Comparison of ENCODE assay signal across 1 cellular context in the genomic region with DNA sequence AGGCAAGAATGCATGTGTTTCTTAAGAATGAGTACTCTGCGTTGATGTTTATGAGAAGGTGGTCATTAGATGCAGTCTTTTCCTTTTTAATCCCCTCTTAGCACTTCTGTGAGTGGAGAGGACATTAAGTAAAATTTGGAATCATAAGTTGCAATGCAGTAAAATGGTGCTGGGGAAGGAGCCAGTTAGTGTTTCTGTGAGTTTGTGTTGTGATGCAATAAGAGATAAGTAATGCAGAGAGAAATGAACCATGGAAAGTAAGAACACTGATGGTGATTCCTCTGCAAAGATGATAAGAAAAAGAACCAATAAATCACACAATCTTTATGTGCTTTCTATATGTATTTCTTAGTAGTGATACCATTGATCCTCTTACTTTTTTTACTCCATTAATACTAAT.
TF ChIP-seq lines count a peak whose summit lies in the region.

No MANE protein-coding gene starts in this region.

TF ChIP-seq in HepG2, 621 proteins besides CTCF, POLR2A, EP300 and RAD21:
- TF ChIP-seq MXI1 (IDR thresholded peaks at IDR 0.05; ENCODE audit: borderline replicate concordance, low read depth, low read length) = no peak
- TF ChIP-seq, protein P1, sequence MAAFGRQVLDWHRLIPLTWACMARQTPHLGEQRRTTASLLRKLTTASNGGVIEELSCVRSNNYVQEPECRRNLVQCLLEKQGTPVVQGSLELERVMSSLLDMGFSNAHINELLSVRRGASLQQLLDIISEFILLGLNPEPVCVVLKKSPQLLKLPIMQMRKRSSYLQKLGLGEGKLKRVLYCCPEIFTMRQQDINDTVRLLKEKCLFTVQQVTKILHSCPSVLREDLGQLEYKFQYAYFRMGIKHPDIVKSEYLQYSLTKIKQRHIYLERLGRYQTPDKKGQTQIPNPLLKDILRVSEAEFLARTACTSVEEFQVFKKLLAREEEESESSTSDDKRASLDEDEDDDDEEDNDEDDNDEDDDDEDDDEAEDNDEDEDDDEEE (CRISPR knock-in tag; IDR thresholded peaks at IDR 0.05) = no peak
- TF ChIP-seq CEBPB (IDR thresholded peaks at IDR 0.05; ENCODE audit: borderline replicate concordance, low read depth, low read length) = peak; percentile 13; the same call in 1 of the 2 replicates
- no peak for TF ChIP-seq SP4 (CRISPR knock-in tag; IDR thresholded peaks at IDR 0.05)
- no peak for TF ChIP-seq ZNF790 (CRISPR knock-in tag; IDR thresholded peaks at IDR 0.05; ENCODE audit: borderline replicate concordance)
TF ChIP-seq in HepG2: peak in this region for 1.
